In the genomic region with DNA sequence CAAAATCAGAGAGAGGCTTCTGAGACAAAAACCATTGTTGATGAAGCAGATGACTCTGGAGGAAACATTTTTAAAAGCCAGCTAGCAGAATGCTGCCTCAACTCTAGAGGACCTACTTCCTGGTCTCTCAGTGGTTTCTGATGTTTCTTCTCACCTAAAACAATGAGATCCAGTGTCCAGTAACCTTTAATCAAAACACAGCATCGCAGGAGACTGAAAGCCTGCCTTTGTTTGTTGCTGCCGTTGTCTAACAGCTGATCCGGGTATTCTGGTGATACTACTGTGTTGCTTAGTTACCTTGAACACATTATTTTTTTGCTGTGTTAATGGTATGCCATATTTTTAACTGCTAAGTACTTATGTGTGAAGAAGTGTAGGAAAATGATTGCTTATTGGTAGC, we compare ENCODE assay signal across 20 cellular contexts.
DNase-seq lines count a peak whose midpoint lies in the region; ATAC-seq, FAIRE-seq and TF ChIP-seq lines count a peak whose summit lies in the region.
"Had no signal": no experiment of that assay in that cellular context is flagged by ENCODE, and none has a peak within 500 bp of the region (broad histone marks: within the 10 kb centered on the region; RNA-seq: fewer than 3 reads in every experiment).

No MANE protein-coding gene starts in this region.

- no peaks in the 10 kb centered on the region for H3K9me3 ChIP-seq in kidney (ENCODE audit: control insufficient read depth in 1 of 2, low read length in 2 of 2)
- H3K9me3 ChIP-seq: thyroid gland had no signal

- H3K9ac ChIP-seq in kidney (ENCODE audit: low read length in 2 of 2): no peak overlapping the region

- ATAC-seq in HG02678 (IDR thresholded peaks at IDR 0.05; ENCODE audit: unreplicated experiment) (no peak), HG02759 (IDR thresholded peaks at IDR 0.05; ENCODE audit: unreplicated experiment) (no peak)
- ATAC-seq: HCT116, PC-3 had no signal

- intact Hi-C loops in kidney (cut with DNase I): no loop called here

- H3K4me3 ChIP-seq in kidney (ENCODE audit: low read length in 2 of 2): no peak overlapping the region
- H3K4me3 ChIP-seq: hepatocyte, SK-N-MC, skin epidermis, thyroid gland had no signal

- in situ Hi-C loops in SK-MEL-5 (cut with HindIII; ENCODE audit: low pct_unique_long_range_greater_than_20kb, low sequenced_read_pairs): no loop called here

- no peaks in the 10 kb centered on the region for H3K4me1 ChIP-seq in kidney (ENCODE audit: control insufficient read depth in 1 of 2, insufficient read depth in 1 of 2, low read depth in 1 of 2, low read length in 2 of 2)
- H3K4me1 ChIP-seq: thyroid gland had no signal

- TF ChIP-seq CTCF in kidney (IDR thresholded peaks at IDR 0.05; ENCODE audit: borderline replicate concordance, extremely low read depth, insufficient read depth): no peak

- H3K27ac ChIP-seq in kidney (ENCODE audit: low read depth in 2 of 2, low read length in 2 of 2): no peak overlapping the region
- H3K27ac ChIP-seq: hepatocyte, SK-N-MC, skin epidermis, thyroid gland had no signal

- no peak for FAIRE-seq in kidney (lab: Jason Lieb, UNC)

- H3K36me3 ChIP-seq in kidney (ENCODE audit: control insufficient read depth in 1 of 2, insufficient read depth in 2 of 2, low read length in 2 of 2): no peaks in the 10 kb centered on the region
- H3K36me3 ChIP-seq: thyroid gland had no signal

- DNase-seq in COR-L47 (lab: John Stamatoyannopoulos, UW) (peak; percentile 58), HT-29 (ENCODE audit: low spot score) (peak; percentile 19), SK-MEL-5 (ENCODE audit: low read depth, low spot score) (peak; percentile 100), left kidney (ENCODE audit: low read depth, low spot score) (peak; percentile 39), kidney (no peak)
- DNase-seq: activated CD4-positive, alpha-beta T cell treated with anti-CD3 and anti-CD28 coated beads, Interleukin-2, amount 10 ng/mL, durations not matched to agents 7 days and 5 days; activated naive CD4-positive, alpha-beta T cell treated with anti-CD3 and anti-CD28 coated beads, Interleukin-2, amount 10 ng/mL, durations not matched to agents 7 days and 5 days; activated T-cell treated with anti-CD3 and anti-CD28 coated beads for 4 hours; DMS79 treated with DMSO at 0.1 percent for 48 hours; kidney glomerular epithelial cell; MM.1S; NCI-H446; PC-3; thyroid gland had no signal
